18 cellular contexts compared by ENCODE assay signal in genomic region chr10:116079355-116079754, GRCh38.
A peak's percentile ranks its signal among the peaks of the same experiment; 100 is the strongest.
DNase-seq lines count a peak whose midpoint lies in the region; ATAC-seq, FAIRE-seq and TF ChIP-seq lines count a peak whose summit lies in the region.
"Had no signal": no experiment of that assay in that cellular context is flagged by ENCODE, and none has a peak within 500 bp of the region (broad histone marks: within the 10 kb centered on the region; RNA-seq: fewer than 3 reads in every experiment).

No MANE protein-coding gene starts in this region.

- no peaks in the 10 kb centered on the region for H3K23me2 ChIP-seq in H1 (ENCODE audit: low read depth, low read length)

- peak overlapping the region; percentile 2; the same call in 1 of the 2 replicates for H2BK12ac ChIP-seq in H1 (ENCODE audit: low read depth, low read length)

- H4K20me1 ChIP-seq in GM23338 (replicated peaks; ENCODE audit: insufficient read depth): no peaks in the 10 kb centered on the region
- H4K20me1 ChIP-seq in Loucy (ENCODE audit: insufficient read depth, low read length, poor library complexity, severe bottlenecking): no peaks in the 10 kb centered on the region
- H4K20me1 ChIP-seq in H1 (replicated peaks in 1 of 2; ENCODE audit: control insufficient read depth in 1 of 2, insufficient read depth in 2 of 2, low read length in 2 of 2): no peaks in the 10 kb centered on the region
- H4K20me1 ChIP-seq: BLaER1 treated with 17β-estradiol and CSF1 and Interleukin-3, amounts not matched to agents 10 nM and 100 nM had no signal

- peak; percentile 59 to 62 for TF ChIP-seq RAD21 in H1 (IDR thresholded peaks at IDR 0.05 in 1 of 2, conservative IDR thresholded peaks at IDR 0.05 in 1 of 2; ENCODE audit: low read depth in 2 of 2, low read length in 2 of 2)

- no peak overlapping the region for H2BK5ac ChIP-seq in H1 (ENCODE audit: low read depth, low read length)

- H3K79me1 ChIP-seq in H1 (ENCODE audit: low read depth, low read length): no peaks in the 10 kb centered on the region

- no peak for TF ChIP-seq EP300 in H1 (IDR thresholded peaks at IDR 0.05; ENCODE audit: borderline replicate concordance in 1 of 2, low read depth in 2 of 2, low read length in 2 of 2)

- DNase-seq in GM23338 (ENCODE audit: low spot score): peak; percentile 9
- DNase-seq in H1 (ENCODE audit: low read depth in 1 of 2, low spot score in 2 of 2): no peak
- DNase-seq in hippocampal formation (lab: John Stamatoyannopoulos, UW): no peak
- DNase-seq in germinal center (ENCODE audit: low spot score): no peak
- DNase-seq: CD4-positive, CD25-positive, alpha-beta regulatory T cell; DMS 273 treated with DMSO at 0.1 percent for 48 hours; GM23248; HFFc6; KG1 had no signal

- H3K27ac ChIP-seq in GM23338 (ENCODE audit: low read depth): no peak overlapping the region
- no peak overlapping the region for H3K27ac ChIP-seq in H1 (ENCODE audit: low read depth, low read length)
- H3K27ac ChIP-seq: A549; BLaER1 treated with 17β-estradiol and CSF1 and Interleukin-3, amounts not matched to agents 10 nM and 100 nM; GM23248; HL-60 had no signal

- H2BK15ac ChIP-seq in H1 (ENCODE audit: low read length): no peak overlapping the region

- H2AFZ ChIP-seq in GM23338 (no peak overlapping the region), Loucy (ENCODE audit: low read length) (no peak overlapping the region), H1 (ENCODE audit: low read length) (no peak overlapping the region)
- H2AFZ ChIP-seq: GM23248 had no signal

- H3K27me3 Mint-ChIP-seq in GM23338 (ENCODE audit: insufficient read depth, low read depth, poor library complexity): no peaks in the 10 kb centered on the region
- H3K27me3 Mint-ChIP-seq: CD4-positive, CD25-positive, alpha-beta regulatory T cell; IgD-negative memory B cell had no signal

- ATAC-seq in GM23338 (no peak; the same call in 2 of the 3 replicates), GM18511 (IDR thresholded peaks at IDR 0.05; ENCODE audit: unreplicated experiment) (no peak)
- ATAC-seq: A549, GM12878 had no signal

- H3K27me3 ChIP-seq in GM23338 (ENCODE audit: insufficient read depth) (no peaks in the 10 kb centered on the region), Loucy (ENCODE audit: insufficient read depth, low read length, poor library complexity, severe bottlenecking) (no peaks in the 10 kb centered on the region), H1 (replicated peaks in 1 of 4; ENCODE audit: control insufficient read depth in 3 of 4, extremely low read depth in 1 of 4, insufficient read depth in 3 of 4, low read length in 3 of 4) (no peaks in the 10 kb centered on the region)
- H3K27me3 ChIP-seq: BLaER1 treated with 17β-estradiol and CSF1 and Interleukin-3, amounts not matched to agents 10 nM and 100 nM had no signal

- H3K4me3 ChIP-seq in GM23338 (no peak overlapping the region), Loucy (ENCODE audit: low read length, poor library complexity, severe bottlenecking) (no peak overlapping the region), H1 (ENCODE audit: extremely low read depth in 1 of 4, insufficient read depth in 2 of 4, low read depth in 3 of 4, low read length in 4 of 4) (no peak overlapping the region)
- H3K4me3 ChIP-seq: A549; BLaER1 treated with 17β-estradiol and CSF1 and Interleukin-3, amounts not matched to agents 10 nM and 100 nM; GM12878; GM23248; HAP-1 had no signal

- H3K9ac ChIP-seq in Loucy (ENCODE audit: low read depth, low read length, poor library complexity, severe bottlenecking) (no peak overlapping the region), H1 (replicated peaks in 1 of 4; ENCODE audit: extremely low read depth in 1 of 4, low read depth in 3 of 4, low read length in 3 of 4) (no peak overlapping the region)
- H3K9ac ChIP-seq: BLaER1 treated with 17β-estradiol and CSF1 and Interleukin-3, amounts not matched to agents 10 nM and 100 nM; GM23248 had no signal

- H2BK20ac ChIP-seq in H1 (ENCODE audit: low read length): no peak overlapping the region

- no peaks in the 10 kb centered on the region for H3K79me2 ChIP-seq in GM23338 (replicated peaks; ENCODE audit: insufficient read depth)
- H3K79me2 ChIP-seq in Loucy (ENCODE audit: insufficient read depth, low read length): no peaks in the 10 kb centered on the region
- no peaks in the 10 kb centered on the region for H3K79me2 ChIP-seq in H1 (ENCODE audit: control insufficient read depth in 1 of 2, insufficient read depth in 2 of 2, low read length in 2 of 2)

- H4K8ac ChIP-seq in H1 (ENCODE audit: extremely low read depth, insufficient read depth, low read length): no peak overlapping the region

- H3K27ac Mint-ChIP-seq in GM23338: no peak overlapping the region
- H3K27ac Mint-ChIP-seq: CD4-positive, CD25-positive, alpha-beta regulatory T cell; HFFc6 had no signal

- no peak for TF ChIP-seq POLR2A in H1 (IDR thresholded peaks at IDR 0.05; ENCODE audit: control extremely low read depth in 1 of 2, low read depth in 2 of 2, low read length in 2 of 2)

- H3K4me2 ChIP-seq in GM23338 (no peak overlapping the region), Loucy (ENCODE audit: low read depth, low read length, poor library complexity, severe bottlenecking) (no peak overlapping the region), H1 (ENCODE audit: insufficient read depth in 1 of 2, low read depth in 2 of 2, low read length in 2 of 2) (no peak overlapping the region)
- H3K4me2 ChIP-seq: A549; BLaER1 treated with 17β-estradiol and CSF1 and Interleukin-3, amounts not matched to agents 10 nM and 100 nM had no signal

- 89% methylated on average over 9 of the region's 9 CpGs; no CpG with 5 or more reads in 1 of the 2 experiments for WGBS in H1 (ENCODE audit: extremely low coverage in 1 of 2, insufficient coverage in 1 of 2, insufficient read length in 1 of 2, insufficient replicate concordance in 2 of 2, low coverage in 1 of 2, low lambda C conversion rate in 2 of 2, missing lambda C conversion rate in 1 of 2), 2 experiments

- no peak for FAIRE-seq in H1 (lab: Jason Lieb, UNC)
- FAIRE-seq: A549, GM12878, GM18507 had no signal

- H3K9me2 ChIP-seq in GM23338 (ENCODE audit: insufficient read depth) (0 out of 2 replicates have a peak, but pooled peaks cover 4% of the 10 kb centered on the region), Loucy (replicated peaks; ENCODE audit: low read depth, low read length) (no peaks in the 10 kb centered on the region)

- H3F3A ChIP-seq in GM23338 (replicated peaks; ENCODE audit: low read depth) (no peaks in the 10 kb centered on the region), Loucy (ENCODE audit: low read depth) (no peaks in the 10 kb centered on the region)

- no peaks in the 10 kb centered on the region for H3K9me3 Mint-ChIP-seq in GM23338
- H3K9me3 Mint-ChIP-seq: HFFc6 had no signal

- H2AK5ac ChIP-seq in H1 (ENCODE audit: low read depth, low read length): no peak overlapping the region

- CTCF ChIA-PET in H1 (lab: Charles Lee; ENCODE audit: partially characterized antibody): interaction anchor here (0.9 to 4.7 kb wide), 9 partner anchors 11 to 509 kb away, joined by 3 to 27 read pairs (median 4); no protein-coding TSS in a partner anchor

- no peak overlapping the region for H3K4ac ChIP-seq in H1 (replicated peaks; ENCODE audit: insufficient read length, low read depth, low read length)

- H4K5ac ChIP-seq in H1 (ENCODE audit: insufficient read length, low read depth, low read length): no peak overlapping the region

- TF ChIP-seq CTCF in GM23338 (conservative IDR thresholded peaks at IDR 0.05; ENCODE audit: low read depth in 2 of 2): peak; percentile 34 to 65; a peak in 3 of 4 replicates
- peak; percentile 54 for TF ChIP-seq CTCF in Loucy (conservative IDR thresholded peaks at IDR 0.05; ENCODE audit: low read length)
- TF ChIP-seq CTCF in H1 (IDR thresholded peaks at IDR 0.05; ENCODE audit: control extremely low read depth in 1 of 3, insufficient read depth in 1 of 3, low read depth in 1 of 3, low read length in 3 of 3): peak; percentile 31 to 38 (median 36); a peak in 3 of 4 replicates

- H3K23ac ChIP-seq in H1 (ENCODE audit: insufficient read length): no peak overlapping the region

- H4K91ac ChIP-seq in H1 (replicated peaks; ENCODE audit: insufficient read length, low read length): no peak overlapping the region

- H3K4me1 Mint-ChIP-seq in GM23338: peaks cover 13% of the 10 kb centered on the region
- H3K4me1 Mint-ChIP-seq: CD4-positive, CD25-positive, alpha-beta regulatory T cell; IgD-negative memory B cell had no signal

- H3K4me1 ChIP-seq in GM23338 (ENCODE audit: insufficient read depth) (no peaks in the 10 kb centered on the region), Loucy (ENCODE audit: insufficient read depth, low read length, poor library complexity, severe bottlenecking) (peaks cover 46% of the 10 kb centered on the region), H1 (replicated peaks in 1 of 4; ENCODE audit: control insufficient read depth in 3 of 4, insufficient read depth in 4 of 4, low read length in 3 of 4) (peaks cover 0 to 5% (median 0%) of the 10 kb centered on the region in 4 experiments; a peak in 1 of 7 replicates)
- H3K4me1 ChIP-seq: HAP-1 had no signal

- H3K18ac ChIP-seq in H1 (ENCODE audit: extremely low read depth, low read length): no peak overlapping the region

- H3K36me3 Mint-ChIP-seq in GM23338 (ENCODE audit: low read depth): peaks cover 2% of the 10 kb centered on the region; the same call in 1 of the 3 replicates
- H3K36me3 Mint-ChIP-seq: CD4-positive, CD25-positive, alpha-beta regulatory T cell had no signal

- H3K9me3 ChIP-seq in Loucy (ENCODE audit: insufficient read depth, low read depth, low read length) (no peaks in the 10 kb centered on the region), H1 (ENCODE audit: insufficient read depth in 2 of 2, low read depth in 1 of 2, low read length in 1 of 2) (no peaks in the 10 kb centered on the region)
- H3K9me3 ChIP-seq: A549; BLaER1 treated with 17β-estradiol and CSF1 and Interleukin-3, amounts not matched to agents 10 nM and 100 nM; HAP-1 had no signal

- POLR2A ChIA-PET in H1 (lab: Charles Lee; ENCODE audit: partially characterized antibody): no interaction called here

- H3K36me3 ChIP-seq in GM23338 (ENCODE audit: insufficient read depth): no peaks in the 10 kb centered on the region
- peaks cover 5% of the 10 kb centered on the region; the same call in 1 of the 2 replicates for H3K36me3 ChIP-seq in Loucy (ENCODE audit: insufficient read depth, low read length)
- H3K36me3 ChIP-seq in H1 (ENCODE audit: control insufficient read depth in 2 of 4, insufficient read depth in 4 of 4, low read length in 3 of 4): no peaks in the 10 kb centered on the region
- H3K36me3 ChIP-seq: BLaER1 treated with 17β-estradiol and CSF1 and Interleukin-3, amounts not matched to agents 10 nM and 100 nM; HAP-1 had no signal

- H3K14ac ChIP-seq in H1 (ENCODE audit: insufficient read length): no peak overlapping the region

- H3K56ac ChIP-seq in H1 (replicated peaks; ENCODE audit: insufficient read length, low read depth, low read length): no peak overlapping the region

- no peak overlapping the region for H2BK120ac ChIP-seq in H1 (replicated peaks; ENCODE audit: low read depth, low read length)

- H3K4me3 Mint-ChIP-seq in GM23338: no peak overlapping the region
- H3K4me3 Mint-ChIP-seq: CD4-positive, CD25-positive, alpha-beta regulatory T cell; HFFc6; IgD-negative memory B cell had no signal

TF ChIP-seq in GM23338, 12 proteins besides CTCF, POLR2A, EP300 and RAD21:
- no peak for TF ChIP-seq NANOG (IDR thresholded peaks at IDR 0.05; ENCODE audit: borderline replicate concordance)

TF ChIP-seq in H1, 55 proteins besides CTCF, POLR2A, EP300 and RAD21 (continues in another document):
- TF ChIP-seq BCL11A (IDR thresholded peaks at IDR 0.05; ENCODE audit: low read depth in 2 of 2, low read length in 2 of 2) (no peak), SIRT6 (IDR thresholded peaks at IDR 0.05; ENCODE audit: low read length) (no peak)
